In genomic region chr11:73072935-73073481, GRCh38 we compare ENCODE assay signal across 1 cellular context.
TF ChIP-seq lines count a peak whose summit lies in the region.

No MANE protein-coding gene starts in this region.

TF ChIP-seq in SK-N-SH treated with all-trans-retinoic acid at 6 μM for 48 hours, 23 proteins besides CTCF, POLR2A, EP300 and RAD21 (continued from another document):
- TF ChIP-seq, protein P1, sequence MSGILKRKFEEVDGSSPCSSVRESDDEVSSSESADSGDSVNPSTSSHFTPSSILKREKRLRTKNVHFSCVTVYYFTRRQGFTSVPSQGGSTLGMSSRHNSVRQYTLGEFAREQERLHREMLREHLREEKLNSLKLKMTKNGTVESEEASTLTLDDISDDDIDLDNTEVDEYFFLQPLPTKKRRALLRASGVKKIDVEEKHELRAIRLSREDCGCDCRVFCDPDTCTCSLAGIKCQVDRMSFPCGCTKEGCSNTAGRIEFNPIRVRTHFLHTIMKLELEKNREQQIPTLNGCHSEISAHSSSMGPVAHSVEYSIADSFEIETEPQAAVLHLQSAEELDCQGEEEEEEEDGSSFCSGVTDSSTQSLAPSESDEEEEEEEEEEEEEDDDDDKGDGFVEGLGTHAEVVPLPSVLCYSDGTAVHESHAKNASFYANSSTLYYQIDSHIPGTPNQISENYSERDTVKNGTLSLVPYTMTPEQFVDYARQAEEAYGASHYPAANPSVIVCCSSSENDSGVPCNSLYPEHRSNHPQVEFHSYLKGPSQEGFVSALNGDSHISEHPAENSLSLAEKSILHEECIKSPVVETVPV (CRISPR knock-in tag; IDR thresholded peaks at IDR 0.05): no peak
- no peak for TF ChIP-seq TSHZ2 (CRISPR knock-in tag; IDR thresholded peaks at IDR 0.05)
- TF ChIP-seq TCF4 (CRISPR knock-in tag; IDR thresholded peaks at IDR 0.05; ENCODE audit: borderline replicate concordance): no peak
- TF ChIP-seq PPARA (CRISPR knock-in tag; IDR thresholded peaks at IDR 0.05; ENCODE audit: borderline replicate concordance): no peak
- TF ChIP-seq ZNF70 (CRISPR knock-in tag; IDR thresholded peaks at IDR 0.05): no peak
- TF ChIP-seq, protein P2, sequence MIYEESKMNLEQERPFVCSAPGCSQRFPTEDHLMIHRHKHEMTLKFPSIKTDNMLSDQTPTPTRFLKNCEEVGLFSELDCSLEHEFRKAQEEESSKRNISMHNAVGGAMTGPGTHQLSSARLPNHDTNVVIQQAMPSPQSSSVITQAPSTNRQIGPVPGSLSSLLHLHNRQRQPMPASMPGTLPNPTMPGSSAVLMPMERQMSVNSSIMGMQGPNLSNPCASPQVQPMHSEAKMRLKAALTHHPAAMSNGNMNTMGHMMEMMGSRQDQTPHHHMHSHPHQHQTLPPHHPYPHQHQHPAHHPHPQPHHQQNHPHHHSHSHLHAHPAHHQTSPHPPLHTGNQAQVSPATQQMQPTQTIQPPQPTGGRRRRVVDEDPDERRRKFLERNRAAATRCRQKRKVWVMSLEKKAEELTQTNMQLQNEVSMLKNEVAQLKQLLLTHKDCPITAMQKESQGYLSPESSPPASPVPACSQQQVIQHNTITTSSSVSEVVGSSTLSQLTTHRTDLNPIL (CRISPR knock-in tag; IDR thresholded peaks at IDR 0.05; ENCODE audit: low read depth): no peak
- no peak for TF ChIP-seq BACH2 (CRISPR knock-in tag; IDR thresholded peaks at IDR 0.05; ENCODE audit: borderline replicate concordance)
- no peak for TF ChIP-seq SNAI2 (CRISPR knock-in tag; IDR thresholded peaks at IDR 0.05)
- no peak for TF ChIP-seq ESRRG (CRISPR knock-in tag; IDR thresholded peaks at IDR 0.05)
